Comparison of ENCODE assay signal across 21 cellular contexts in genomic region chr12:1885082-1885596, GRCh38.
"Had no signal": no experiment of that assay in that cellular context is flagged by ENCODE, and none has a peak within 500 bp of the region (broad histone marks: within the 10 kb centered on the region; RNA-seq: fewer than 3 reads in every experiment).

No MANE protein-coding gene starts in this region.

- H3K27ac ChIP-seq: dorsolateral prefrontal cortex, gastrocnemius medialis, neural progenitor cell, prostate gland, sigmoid colon, testis, tibial artery had no signal

- H3K4me3 ChIP-seq: dorsolateral prefrontal cortex, gastrocnemius medialis, lung, mucosa of descending colon, neural progenitor cell, prostate gland, sigmoid colon, testis, tibial artery had no signal

- H3K27me3 ChIP-seq: gastrocnemius medialis, neural progenitor cell, sigmoid colon, testis had no signal

- DNase-seq: dorsolateral prefrontal cortex; effector CD4-positive, alpha-beta T cell; foreskin fibroblast; gastrocnemius medialis; naive B cell; right cardiac atrium; sigmoid colon; stimulated activated CD4-positive, alpha-beta T cell treated with anti-CD3 and anti-CD28 coated beads, Interleukin-2, amount 100 ng/mL, for 24 hours; stimulated activated CD4-positive, alpha-beta T cell treated with anti-CD3 and anti-CD28 coated beads, Interleukin-4, amount 100 ng/mL, for 24 hours; stimulated activated naive CD8-positive, alpha-beta T cell treated with anti-CD3 and anti-CD28 coated beads, Interleukin-15, Interleukin-2, amounts not matched to agents 100 U/mL and 50 U/mL, for 24 hours; substantia nigra; testis; tibial artery had no signal

- H3K36me3 ChIP-seq: gastrocnemius medialis, neural progenitor cell, prostate gland, sigmoid colon, tibial artery had no signal

- H3K4me3 Mint-ChIP-seq: memory B cell; natural killer cell treated with Interleukin-12 subunit alpha and Interleukin-12 subunit beta and Interleukin-15 and Interleukin-18, amount 100 ng/mL, for 72 hours; neural progenitor cell; stimulated activated effector memory CD8-positive, alpha-beta T cell treated with anti-CD3 and anti-CD28 coated beads, Interleukin-12 subunit alpha, Interleukin-12 subunit beta, amount 100 ng/mL, for 72 hours; type B pancreatic cell had no signal

- H3K9me3 Mint-ChIP-seq: natural killer cell treated with Interleukin-12 subunit alpha and Interleukin-12 subunit beta and Interleukin-15 and Interleukin-18, amount 100 ng/mL, for 72 hours had no signal

- ATAC-seq: gastrocnemius medialis; natural killer cell treated with Interleukin-12 subunit alpha and Interleukin-12 subunit beta and Interleukin-15 and Interleukin-18, amount 100 ng/mL, for 72 hours; right cardiac atrium; stimulated activated effector memory CD8-positive, alpha-beta T cell treated with anti-CD3 and anti-CD28 coated beads, Interleukin-12 subunit alpha, Interleukin-12 subunit beta, amount 100 ng/mL, for 72 hours; stimulated activated naive CD8-positive, alpha-beta T cell treated with anti-CD3 and anti-CD28 coated beads, Interleukin-15, Interleukin-2, amounts not matched to agents 100 U/mL and 50 U/mL, for 24 hours had no signal

- H3K9me3 ChIP-seq: gastrocnemius medialis, mucosa of descending colon, prostate gland, sigmoid colon, testis, tibial artery had no signal

- H3K36me3 Mint-ChIP-seq: memory B cell; natural killer cell treated with Interleukin-12 subunit alpha and Interleukin-12 subunit beta and Interleukin-15 and Interleukin-18, amount 100 ng/mL, for 72 hours; neural progenitor cell; stimulated activated effector memory CD8-positive, alpha-beta T cell treated with anti-CD3 and anti-CD28 coated beads, Interleukin-12 subunit alpha, Interleukin-12 subunit beta, amount 100 ng/mL, for 72 hours; type B pancreatic cell had no signal

- H3K27ac Mint-ChIP-seq: memory B cell; naive B cell; natural killer cell treated with Interleukin-12 subunit alpha and Interleukin-12 subunit beta and Interleukin-15 and Interleukin-18, amount 100 ng/mL, for 72 hours; neural progenitor cell; stimulated activated effector memory CD8-positive, alpha-beta T cell treated with anti-CD3 and anti-CD28 coated beads, Interleukin-12 subunit alpha, Interleukin-12 subunit beta, amount 100 ng/mL, for 72 hours; type B pancreatic cell had no signal

- H3K4me1 ChIP-seq: gastrocnemius medialis, prostate gland, sigmoid colon, testis, tibial artery had no signal

- H3K4me1 Mint-ChIP-seq: memory B cell; naive B cell; stimulated activated effector memory CD8-positive, alpha-beta T cell treated with anti-CD3 and anti-CD28 coated beads, Interleukin-12 subunit alpha, Interleukin-12 subunit beta, amount 100 ng/mL, for 72 hours had no signal
